Comparison of ENCODE assay signal across 8 cellular contexts in the genomic region with DNA sequence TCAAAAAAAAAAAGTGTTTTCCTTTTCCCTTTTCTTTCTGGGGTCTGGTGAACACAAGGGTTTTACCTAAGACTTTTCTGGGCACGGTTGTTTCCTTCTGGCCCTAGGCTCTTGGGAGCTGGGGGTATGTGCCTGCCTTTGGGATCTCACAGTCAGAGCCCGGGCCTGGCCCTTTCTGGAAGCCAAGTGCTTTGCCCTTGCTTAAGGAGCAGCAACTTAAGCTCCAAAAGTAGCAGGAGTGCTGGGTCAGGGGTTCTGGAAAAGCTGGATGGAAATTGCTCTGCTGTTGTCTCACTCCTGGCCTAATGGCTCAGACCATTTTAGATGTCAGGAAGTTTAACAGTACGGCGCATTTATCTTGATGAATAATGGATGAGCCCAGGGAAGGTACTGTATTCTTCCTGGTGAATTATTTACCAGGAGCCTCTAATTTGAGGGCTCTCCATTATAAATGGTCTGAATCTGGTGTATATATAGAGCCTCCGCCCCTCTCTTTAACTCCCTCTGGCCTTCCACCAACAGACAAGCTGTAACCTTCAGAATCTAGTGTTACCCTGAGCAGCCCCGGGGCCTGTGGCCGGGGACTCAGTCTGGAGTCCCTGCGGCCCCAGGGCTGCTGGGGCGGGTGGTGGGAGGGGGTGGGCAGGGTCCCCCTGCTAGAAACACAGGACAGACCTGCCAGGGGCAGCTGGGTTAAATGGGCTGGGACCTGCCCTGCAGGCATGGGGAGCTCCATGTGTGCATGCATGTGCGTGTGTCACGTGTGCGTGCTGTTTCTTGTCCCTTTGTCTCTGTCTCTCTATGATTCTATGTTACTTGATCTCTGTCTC.
DNase-seq lines count a peak whose midpoint lies in the region; ATAC-seq lines count a peak whose summit lies in the region.
"Had no signal": no experiment of that assay in that cellular context is flagged by ENCODE, and none has a peak within 500 bp of the region (broad histone marks: within the 10 kb centered on the region; RNA-seq: fewer than 3 reads in every experiment).

No MANE protein-coding gene starts in this region.

- ATAC-seq in GM21717 (IDR thresholded peaks at IDR 0.05; ENCODE audit: unreplicated experiment) = no peak
- no peak for ATAC-seq in stimulated activated naive B cell treated with anti-CD40 and anti-IgM and Interleukin-4, amounts not matched to agents 10 μg/mL and 1 μg/mL and 100 μg/mL, for 72 hours (replicated peaks)

- H3K36me3 ChIP-seq in mucosa of rectum (ENCODE audit: control insufficient read depth in 2 of 2, insufficient read depth in 2 of 2, low read length in 2 of 2) = no peaks in the 10 kb centered on the region

- DNase-seq in EH (ENCODE audit: low read depth) (peak; percentile 34), SW480 (ENCODE audit: low spot score) (peak; percentile 67), Kasumi-1 (lab: John Stamatoyannopoulos, UW) (no peak)
- DNase-seq in stimulated activated naive B cell treated with anti-CD40 and anti-IgM and Interleukin-4, amounts not matched to agents 10 μg/mL and 1 μg/mL and 100 μg/mL, for 72 hours = no peak
- DNase-seq: activated effector memory CD4-positive, alpha-beta T cell treated with Interleukin-2 at 50 U/mL for 16 hours; stimulated activated CD4-positive, alpha-beta T cell treated with anti-CD3 and anti-CD28 coated beads, Interleukin-15, amount 100 ng/mL, for 24 hours had no signal

- H3K4me1 ChIP-seq in mucosa of rectum (ENCODE audit: control insufficient read depth in 2 of 2, insufficient read depth in 2 of 2, low read length in 2 of 2) = peaks cover 7 to 10% of the 10 kb centered on the region in 2 donors

- peak overlapping the region; percentile 39 to 48 for H3K27ac ChIP-seq in mucosa of rectum (ENCODE audit: low read depth in 2 of 2, low read length in 2 of 2)

- H3K9me3 ChIP-seq in mucosa of rectum (ENCODE audit: control insufficient read depth in 2 of 2, low read length in 2 of 2) = no peaks in the 10 kb centered on the region

- peak overlapping the region; percentile 9 to 52 for H3K9ac ChIP-seq in mucosa of rectum (ENCODE audit: low read depth in 1 of 2, low read length in 2 of 2)

- H3K36me3 Mint-ChIP-seq in stimulated activated naive B cell treated with anti-CD40 and anti-IgM and Interleukin-4, amounts not matched to agents 10 μg/mL and 1 μg/mL and 100 μg/mL, for 72 hours = no peaks in the 10 kb centered on the region

- H3K4me3 ChIP-seq in mucosa of rectum (ENCODE audit: low read length in 2 of 2) = no peak overlapping the region

- H3K27me3 ChIP-seq in mucosa of rectum (ENCODE audit: control insufficient read depth in 2 of 2, insufficient read depth in 2 of 2, low read length in 2 of 2) = no peaks in the 10 kb centered on the region

- no peaks in the 10 kb centered on the region for H3K9me3 Mint-ChIP-seq in stimulated activated naive B cell treated with anti-CD40 and anti-IgM and Interleukin-4, amounts not matched to agents 10 μg/mL and 1 μg/mL and 100 μg/mL, for 72 hours

- no peaks in the 10 kb centered on the region for H3K27me3 Mint-ChIP-seq in stimulated activated naive B cell treated with anti-CD40 and anti-IgM and Interleukin-4, amounts not matched to agents 10 μg/mL and 1 μg/mL and 100 μg/mL, for 72 hours

- no peaks in the 10 kb centered on the region for H3K4me1 Mint-ChIP-seq in stimulated activated naive B cell treated with anti-CD40 and anti-IgM and Interleukin-4, amounts not matched to agents 10 μg/mL and 1 μg/mL and 100 μg/mL, for 72 hours

- no peak overlapping the region for H3K27ac Mint-ChIP-seq in stimulated activated naive B cell treated with anti-CD40 and anti-IgM and Interleukin-4, amounts not matched to agents 10 μg/mL and 1 μg/mL and 100 μg/mL, for 72 hours

- no peak overlapping the region for H3K4me3 Mint-ChIP-seq in stimulated activated naive B cell treated with anti-CD40 and anti-IgM and Interleukin-4, amounts not matched to agents 10 μg/mL and 1 μg/mL and 100 μg/mL, for 72 hours

Comparison
In these comparisons a context has a peak if more than half of its experiments do, and no peak if none do; other contexts are left out.
1. DNase-seq: peak in EH (single experiment) and SW480 (single experiment); none in stimulated activated naive B cell treated with anti-CD40 and anti-IgM and Interleukin-4, amounts not matched to agents 10 μg/mL and 1 μg/mL and 100 μg/mL, for 72 hours (single experiment) and Kasumi-1 (0 of 2).